9 cellular contexts compared by ENCODE assay signal in the genomic region with DNA sequence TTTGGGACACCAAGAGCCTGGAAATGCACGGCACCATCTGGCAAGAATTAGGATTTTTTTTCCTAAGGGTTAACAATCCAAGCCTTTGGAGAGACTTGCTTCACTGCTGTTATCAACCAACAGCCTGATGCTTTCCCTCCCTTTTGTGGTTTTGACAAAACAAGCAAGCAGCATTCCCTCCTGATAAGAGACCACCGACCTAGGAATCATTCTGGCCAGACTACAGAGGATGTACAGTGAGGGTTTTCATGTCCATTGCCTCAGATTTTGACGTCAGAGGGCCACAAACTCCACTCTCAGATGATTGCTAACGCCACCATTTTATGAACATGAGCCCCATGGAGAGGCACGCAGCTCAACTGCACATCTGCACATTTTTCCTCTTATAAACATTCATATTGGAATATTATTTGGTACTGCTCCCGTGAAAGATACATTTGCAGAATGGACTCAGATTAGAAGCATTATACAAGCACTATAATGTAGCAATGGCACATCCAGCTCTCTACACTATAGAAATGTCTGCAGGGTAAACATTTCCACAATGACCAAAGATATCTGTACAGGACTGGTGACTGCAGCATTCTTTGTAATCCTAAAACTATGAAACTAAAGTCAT. TPM values are rescaled to one million over a fixed set of nuclear protein-coding genes. Genes with fewer than 3 reads are reported as not detected.
A peak's percentile ranks its signal among the peaks of the same experiment; 100 is the strongest.
DNase-seq lines count a peak whose midpoint lies in the region; TF ChIP-seq lines count a peak whose summit lies in the region.
"Not testable (repeated sequence)": the region's sequence is repeated elsewhere in the genome, so short reads cannot be mapped to it uniquely, and the experiment has no call there.
"Had no signal": no experiment of that assay in that cellular context is flagged by ENCODE, and none has a peak within 500 bp of the region (broad histone marks: within the 10 kb centered on the region; RNA-seq: fewer than 3 reads in every experiment).

No MANE protein-coding gene starts in this region.

- in situ Hi-C loops in GM23248 (cut with MboI); SK-MEL-5 (cut with HindIII; ENCODE audit: low pct_unique_long_range_greater_than_20kb, low sequenced_read_pairs): not testable (repeated sequence)

- H3K9me3 Mint-ChIP-seq in mesothelial cell of epicardium; progenitor cell of endocrine pancreas (ENCODE audit: low read depth): not testable (repeated sequence)

- H3K27ac Mint-ChIP-seq in mesothelial cell of epicardium (peak overlapping the region; percentile 52), progenitor cell of endocrine pancreas (peak overlapping the region; percentile 66)

- not testable (repeated sequence) for H4K20me1 ChIP-seq in GM23248 (ENCODE audit: insufficient read depth)

- DNase-seq in GM23248: peak; percentile 5
- peak; percentile 47 for DNase-seq in NCI-H226
- DNase-seq in SK-MEL-5 (ENCODE audit: low read depth, low spot score): peak; percentile 39
- peak; percentile 89 for DNase-seq in amniotic epithelial cell (ENCODE audit: low read depth)
- peak; percentile 72 for DNase-seq in fibroblast of pulmonary artery (ENCODE audit: low read depth)
- DNase-seq in mesothelial cell of epicardium (ENCODE audit: low spot score in 2 of 2, unreplicated experiment in 2 of 2); progenitor cell of endocrine pancreas (ENCODE audit: low spot score, unreplicated experiment): not testable (repeated sequence)

- H3K27ac ChIP-seq in GM23248: not testable (repeated sequence)

- H2AFZ ChIP-seq in GM23248: not testable (repeated sequence)

- not testable (repeated sequence) for H3K36me3 Mint-ChIP-seq in mesothelial cell of epicardium; progenitor cell of endocrine pancreas (ENCODE audit: insufficient read depth)

- H3K9me3 ChIP-seq in GM23248 (ENCODE audit: low read depth): not testable (repeated sequence)

- WGBS in GM23248 (ENCODE audit: low coverage in 1 of 2, low lambda C conversion rate in 2 of 2, missing lambda C conversion rate in 2 of 2), 2 experiments: 17 to 18% methylated on average over 6 of the region's 6 CpGs

- peaks cover 21% of the 10 kb centered on the region for H3K4me1 Mint-ChIP-seq in mesothelial cell of epicardium
- H3K4me1 Mint-ChIP-seq in progenitor cell of endocrine pancreas (ENCODE audit: low read depth): peaks cover 12% of the 10 kb centered on the region

- H3K4me3 Mint-ChIP-seq in mesothelial cell of epicardium: peak overlapping the region; percentile 16
- H3K4me3 Mint-ChIP-seq in progenitor cell of endocrine pancreas (ENCODE audit: low read depth): not testable (repeated sequence)

- not testable (repeated sequence) for H3K9me2 ChIP-seq in GM23248 (ENCODE audit: insufficient read depth)

- TF ChIP-seq CTCF in fibroblast of pulmonary artery (IDR thresholded peaks at IDR 0.05; ENCODE audit: low read length, missing control alignments); mesothelial cell of epicardium (IDR thresholded peaks at IDR 0.05; ENCODE audit: unreplicated experiment); progenitor cell of endocrine pancreas (IDR thresholded peaks at IDR 0.05; ENCODE audit: unreplicated experiment): not testable (repeated sequence)

- H3K36me3 ChIP-seq in GM23248 (ENCODE audit: low read depth): not testable (repeated sequence)

- not testable (repeated sequence) for H3F3A ChIP-seq in GM23248 (ENCODE audit: insufficient read depth)

- not testable (repeated sequence) for H3K4me1 ChIP-seq in GM23248 (ENCODE audit: insufficient read depth)

- not testable (repeated sequence) for H3K9ac ChIP-seq in GM23248

- peaks cover 63% of the 10 kb centered on the region for H3K27me3 Mint-ChIP-seq in mesothelial cell of epicardium (ENCODE audit: low read depth)
- H3K27me3 Mint-ChIP-seq in progenitor cell of endocrine pancreas: peaks cover 45% of the 10 kb centered on the region

- not testable (repeated sequence) for H3K4me3 ChIP-seq in GM23248; fibroblast of pulmonary artery (replicated peaks; ENCODE audit: low read depth, low read length)

- H3K27me3 ChIP-seq in GM23248 (replicated peaks; ENCODE audit: insufficient read depth): peaks cover 23% of the 10 kb centered on the region; the same call in 1 of the 2 replicates

- H3K4me2 ChIP-seq in GM23248 (ENCODE audit: unreplicated experiment): not testable (repeated sequence)

- H3K79me2 ChIP-seq in GM23248 (ENCODE audit: insufficient read depth): not testable (repeated sequence)

RNA-seq across cellular contexts. Expression of gene RNU1-1, which starts 5.4 kb away (rescaled TPM):
- under 0.01 TPM in 1 of 2 replicates, not detected in the other for total RNA-seq in GM23248 (2014; rRNA removed; shearing (Covaris generic))
- polyA plus RNA-seq in GM23248 (2016; fragmentation: Nextera tagmentation; extraction: Ambion mirVana): not detected in 2 replicates
- under 0.01 TPM in 1 of 2 replicates, not detected in the other for total RNA-seq in SK-MEL-5 (2014; rRNA removed; shearing (Covaris generic))
- polyA plus RNA-seq in SK-MEL-5 (2015; cell fraction: cytosol; rRNA removed): not detected in 2 replicates
- polyA plus RNA-seq in SK-MEL-5 (2015; cell fraction: nucleus; rRNA removed): not detected in 2 replicates
- 3,774 to 3,945 TPM (median 3,937 TPM) in 3 replicates for total RNA-seq in mesothelial cell of epicardium
- total RNA-seq in progenitor cell of endocrine pancreas: 3,923 and 3,957 TPM in 2 replicates
- total RNA-seq: HT1080 had no signal
- polyA plus RNA-seq: BJ had no signal

Comparison
In these comparisons a context has a peak if more than half of its experiments do, and no peak if none do; other contexts are left out.
1. RNA of gene RNU1-1, which starts 5.4 kb away (total RNA-seq): 3,923 to 3,957 TPM in progenitor cell of endocrine pancreas and 3,774 to 3,945 TPM in mesothelial cell of epicardium; under 0.01 TPM in GM23248 and under 0.01 TPM in SK-MEL-5; every median in the first group is over 1,000 times any median in the second.